In the genomic region with DNA sequence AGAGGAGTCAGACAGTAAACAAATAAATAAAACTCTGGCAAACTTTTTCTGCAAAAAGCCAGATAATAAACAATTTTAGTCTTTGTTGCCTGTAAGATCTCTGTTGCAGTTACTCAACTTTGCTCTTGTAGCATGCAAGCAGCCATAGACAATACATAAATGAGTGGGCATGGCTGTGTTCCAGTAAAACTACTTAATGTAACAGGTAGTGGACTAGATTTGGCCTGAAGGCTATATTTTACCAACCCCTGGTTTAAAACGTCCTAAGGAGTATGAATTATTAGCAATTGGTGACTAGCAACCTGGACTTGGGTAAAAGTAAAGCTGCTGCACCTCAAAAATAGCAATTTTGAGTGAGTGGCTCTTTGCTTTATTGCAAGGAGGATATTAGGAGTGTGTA, we compare ENCODE assay signal across 16 cellular contexts. TPM values are rescaled to one million over a fixed set of nuclear protein-coding genes. Genes with fewer than 3 reads are reported as not detected.
DNase-seq lines count a peak whose midpoint lies in the region; ATAC-seq and TF ChIP-seq lines count a peak whose summit lies in the region.
"Had no signal": no experiment of that assay in that cellular context is flagged by ENCODE, and none has a peak within 500 bp of the region (broad histone marks: within the 10 kb centered on the region; RNA-seq: fewer than 3 reads in every experiment).

No MANE protein-coding gene starts in this region.

- no peak for TF ChIP-seq CTCF in neural progenitor cell (IDR thresholded peaks at IDR 0.05)

- H3K9me3 ChIP-seq in T-helper 17 cell (ENCODE audit: control insufficient read depth, low read length, poor library complexity, severe bottlenecking) (no peaks in the 10 kb centered on the region), neural progenitor cell (ENCODE audit: low read depth) (no peaks in the 10 kb centered on the region)
- H3K9me3 ChIP-seq: BE2C had no signal

- H4K20me1 ChIP-seq in neural progenitor cell (ENCODE audit: low read depth): peaks cover 20% of the 10 kb centered on the region

- no peak overlapping the region for H2AFZ ChIP-seq in neural progenitor cell (replicated peaks)

- H3K4me2 ChIP-seq in neural progenitor cell: no peak overlapping the region

- no peaks in the 10 kb centered on the region for H3K36me3 ChIP-seq in neural progenitor cell

- peaks cover 39% of the 10 kb centered on the region for H3K4me1 Mint-ChIP-seq in T-helper 17 cell
- H3K4me1 Mint-ChIP-seq in neural progenitor cell: no peaks in the 10 kb centered on the region

- H3K27ac Mint-ChIP-seq in T-helper 17 cell: peak overlapping the region; percentile 8
- H3K27ac Mint-ChIP-seq in neural progenitor cell: no peak overlapping the region
- H3K27ac Mint-ChIP-seq: CD14-positive monocyte; CD8-positive, alpha-beta T cell; H9; HFFc6 had no signal

- H3K79me2 ChIP-seq in neural progenitor cell (ENCODE audit: low read depth): peaks cover 59% of the 10 kb centered on the region

- H3K9ac ChIP-seq in neural progenitor cell: no peak overlapping the region

- H3K36me3 Mint-ChIP-seq in T-helper 17 cell (ENCODE audit: low read depth): peaks cover 6% of the 10 kb centered on the region
- peaks cover 15% of the 10 kb centered on the region for H3K36me3 Mint-ChIP-seq in neural progenitor cell

- no peak overlapping the region for H3K27ac ChIP-seq in neural progenitor cell

- DNase-seq in NCI-H345 (lab: John Stamatoyannopoulos, UW) (peak; percentile 0), NCI-H345 treated with DMSO at 0.1 percent for 48 hours (lab: John Stamatoyannopoulos, UW; ENCODE audit: unreplicated experiment) (no peak), T-helper 17 cell (no peak), renal cortical epithelial cell (ENCODE audit: low read depth) (peak; percentile 39), C1 segment of cervical spinal cord (lab: John Stamatoyannopoulos, UW) (no peak), neural progenitor cell (ENCODE audit: low spot score) (no peak)
- DNase-seq: BE2C; CD8-positive, alpha-beta T cell; COR-L47; DMS153; GF-D8; GOT3; H9; HFFc6 had no signal

- H3F3A ChIP-seq in neural progenitor cell (ENCODE audit: low read depth): no peaks in the 10 kb centered on the region

- H3K4me3 ChIP-seq in neural progenitor cell: no peak overlapping the region

- H3K4me3 Mint-ChIP-seq in T-helper 17 cell: no peak overlapping the region
- H3K4me3 Mint-ChIP-seq in neural progenitor cell: no peak overlapping the region
- H3K4me3 Mint-ChIP-seq: CD14-positive monocyte; CD8-positive, alpha-beta T cell; H9; HFFc6 had no signal

- H3K27me3 Mint-ChIP-seq in T-helper 17 cell (no peaks in the 10 kb centered on the region), neural progenitor cell (ENCODE audit: insufficient read depth, low read depth) (no peaks in the 10 kb centered on the region)

- ATAC-seq in HG02885 (IDR thresholded peaks at IDR 0.05; ENCODE audit: poor library complexity, unreplicated experiment) (peak; percentile 41), T-helper 17 cell (no peak)
- ATAC-seq: CD8-positive, alpha-beta T cell had no signal

- H3K9me3 Mint-ChIP-seq in neural progenitor cell: peaks cover under 1% of the 10 kb centered on the region
- H3K9me3 Mint-ChIP-seq: CD8-positive, alpha-beta T cell; H9; HFFc6 had no signal

- peaks cover 12% of the 10 kb centered on the region for H3K4me1 ChIP-seq in neural progenitor cell

- no peaks in the 10 kb centered on the region for H3K27me3 ChIP-seq in neural progenitor cell
- H3K27me3 ChIP-seq: BE2C had no signal

RNA-seq across cellular contexts. Expression of a gene that starts 30.9 kb away (rescaled TPM):
- total RNA-seq in T-helper 17 cell: 10 to 100 TPM; 76.7 to 92.3 TPM
- 13.4 and 36.5 TPM in 2 replicates for total RNA-seq in renal cortical epithelial cell
- 25.4 and 44.0 TPM in 2 replicates for total RNA-seq in neural progenitor cell (ENCODE audit: low replicate concordance)

Comparison
In these comparisons a context has a peak if more than half of its experiments do, and no peak if none do; other contexts are left out.
1. DNase-seq: peak in NCI-H345 (single experiment) and renal cortical epithelial cell (single experiment); none in NCI-H345 treated with DMSO at 0.1 percent for 48 hours (single experiment), T-helper 17 cell (0 of 3), C1 segment of cervical spinal cord (0 of 14) and neural progenitor cell (single experiment).